13 cellular contexts compared by ENCODE assay signal in genomic region chr17:68592004-68592403, GRCh38. TPM values are rescaled to one million over a fixed set of nuclear protein-coding genes. Genes with fewer than 3 reads are reported as not detected.
"Had no signal": no experiment of that assay in that cellular context is flagged by ENCODE, and none has a peak within 500 bp of the region (broad histone marks: within the 10 kb centered on the region; RNA-seq: fewer than 3 reads in every experiment).

No MANE protein-coding gene starts in this region.

- H3K4me3 Mint-ChIP-seq: naive thymus-derived CD4-positive, alpha-beta T cell; T-helper 2 cell treated with Interferon-gamma antibody and Interleukin-4, amounts not matched to agents 5 μg/mL and 100 μg/mL, for 36 hours had no signal

- H3K27ac Mint-ChIP-seq: naive thymus-derived CD4-positive, alpha-beta T cell; T-helper 2 cell treated with Interferon-gamma antibody and Interleukin-4, amounts not matched to agents 5 μg/mL and 100 μg/mL, for 36 hours had no signal

- DNase-seq: activated CD4-positive, alpha-beta T cell treated with anti-CD3 and anti-CD28 coated beads, Interleukin-2, amount 50 U/mL, for 48 hours; activated naive CD4-positive, alpha-beta T cell; hippocampal formation; lower lobe of right lung; naive thymus-derived CD4-positive, alpha-beta T cell; retina; stomach; thyroid gland had no signal

- H3K9me3 ChIP-seq: ascending aorta, lower lobe of right lung, thyroid gland had no signal

- H3K27ac ChIP-seq: ascending aorta, lower lobe of right lung had no signal

- ATAC-seq: activated CD4-positive, CD25-positive, alpha-beta regulatory T cell treated with anti-CD3 and anti-CD28 coated beads, Interleukin-2, amount 50 U/mL, for 24 hours; lower lobe of right lung; naive thymus-derived CD4-positive, alpha-beta T cell had no signal

- H3K9me3 Mint-ChIP-seq: T-helper 2 cell treated with Interferon-gamma antibody and Interleukin-4, amounts not matched to agents 5 μg/mL and 100 μg/mL, for 36 hours had no signal

- H3K27me3 ChIP-seq: ascending aorta, stomach, thyroid gland had no signal

- H3K4me3 ChIP-seq: ascending aorta, lower lobe of right lung, skin epidermis, stomach, thyroid gland had no signal

- H3K36me3 ChIP-seq: ascending aorta, lower lobe of right lung, stomach, thyroid gland had no signal

RNA-seq across cellular contexts. Expression of gene FAM20A, which starts 9.2 kb away (rescaled TPM):
- total RNA-seq: osteocyte had no signal
- polyA plus RNA-seq: naive thymus-derived CD4-positive, alpha-beta T cell had no signal
